In the genomic region with DNA sequence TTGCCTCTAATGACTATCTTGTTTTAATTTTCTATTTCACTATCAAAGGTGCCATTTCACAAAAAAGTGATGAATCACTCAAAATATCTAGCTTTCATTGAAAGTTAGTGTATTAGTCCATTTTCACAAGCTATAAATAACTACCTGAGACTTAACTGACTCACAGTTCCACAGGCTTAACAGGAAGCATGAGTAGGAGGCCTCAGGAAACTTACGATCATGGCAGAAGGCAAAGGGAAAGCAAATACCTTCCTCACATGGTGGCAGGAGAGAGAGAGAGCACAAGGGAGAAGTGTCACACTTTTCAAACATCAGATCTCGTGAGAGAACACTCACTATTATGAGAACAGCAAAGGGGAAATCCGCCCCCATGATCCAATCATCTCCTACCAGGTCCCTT, we compare ENCODE assay signal across 16 cellular contexts.
DNase-seq lines count a peak whose midpoint lies in the region; ATAC-seq, FAIRE-seq and TF ChIP-seq lines count a peak whose summit lies in the region.
"Had no signal": no experiment of that assay in that cellular context is flagged by ENCODE, and none has a peak within 500 bp of the region (broad histone marks: within the 10 kb centered on the region; RNA-seq: fewer than 3 reads in every experiment).

No MANE protein-coding gene starts in this region.

- H3K27me3 Mint-ChIP-seq in activated naive CD4-positive, alpha-beta T cell treated with anti-CD3 and anti-CD28 coated beads for 36 hours (ENCODE audit: low read depth), result no peaks in the 10 kb centered on the region
- H3K27me3 Mint-ChIP-seq in activated naive CD4-positive, alpha-beta T cell treated with anti-CD3 and anti-CD28 coated beads, Interleukin-2, amount 10 ng/mL, durations not matched to agents 7 days and 5 days, result no peaks in the 10 kb centered on the region
- H3K27me3 Mint-ChIP-seq in astrocyte (ENCODE audit: low read depth, unreplicated experiment) (no peaks in the 10 kb centered on the region), nephron progenitor cell (ENCODE audit: low read depth, poor library complexity) (no peaks in the 10 kb centered on the region)
- H3K27me3 Mint-ChIP-seq: activated CD4-positive, alpha-beta T cell treated with anti-CD3 and anti-CD28 coated beads, Interleukin-2, amount 10 ng/mL, durations not matched to agents 7 days and 5 days had no signal

- H3K9me3 Mint-ChIP-seq in activated naive CD4-positive, alpha-beta T cell treated with anti-CD3 and anti-CD28 coated beads for 36 hours, result peaks cover 2% of the 10 kb centered on the region
- H3K9me3 Mint-ChIP-seq in activated naive CD4-positive, alpha-beta T cell treated with anti-CD3 and anti-CD28 coated beads, Interleukin-2, amount 10 ng/mL, durations not matched to agents 7 days and 5 days, result no peaks in the 10 kb centered on the region
- H3K9me3 Mint-ChIP-seq in astrocyte (ENCODE audit: unreplicated experiment) (no peaks in the 10 kb centered on the region), nephron progenitor cell (no peaks in the 10 kb centered on the region)
- H3K9me3 Mint-ChIP-seq: activated CD4-positive, alpha-beta T cell treated with anti-CD3 and anti-CD28 coated beads, Interleukin-2, amount 10 ng/mL, durations not matched to agents 7 days and 5 days had no signal

- H3K9me3 ChIP-seq in astrocyte (ENCODE audit: insufficient read depth, low read depth, low read length), result no peaks in the 10 kb centered on the region
- H3K9me3 ChIP-seq: body of pancreas had no signal

- peaks cover 8% of the 10 kb centered on the region for H3K4me1 Mint-ChIP-seq in activated naive CD4-positive, alpha-beta T cell treated with anti-CD3 and anti-CD28 coated beads for 36 hours (ENCODE audit: low read depth)
- no peaks in the 10 kb centered on the region for H3K4me1 Mint-ChIP-seq in activated naive CD4-positive, alpha-beta T cell treated with anti-CD3 and anti-CD28 coated beads, Interleukin-2, amount 10 ng/mL, durations not matched to agents 7 days and 5 days
- H3K4me1 Mint-ChIP-seq in astrocyte (ENCODE audit: low read depth, unreplicated experiment) (peaks cover 25% of the 10 kb centered on the region), nephron progenitor cell (no peaks in the 10 kb centered on the region)

- no peak for ATAC-seq in HG02798 (IDR thresholded peaks at IDR 0.05; ENCODE audit: poor library complexity, unreplicated experiment)
- ATAC-seq: body of pancreas had no signal

- H3K4me3 ChIP-seq in astrocyte (ENCODE audit: insufficient read depth, low read depth, low read length), result no peak overlapping the region
- H3K4me3 ChIP-seq: body of pancreas had no signal

- H3K9ac ChIP-seq in astrocyte (ENCODE audit: low read length), result no peak overlapping the region

- H3K4me3 Mint-ChIP-seq in activated naive CD4-positive, alpha-beta T cell treated with anti-CD3 and anti-CD28 coated beads for 36 hours, result no peak overlapping the region
- no peak overlapping the region for H3K4me3 Mint-ChIP-seq in activated naive CD4-positive, alpha-beta T cell treated with anti-CD3 and anti-CD28 coated beads, Interleukin-2, amount 10 ng/mL, durations not matched to agents 7 days and 5 days
- H3K4me3 Mint-ChIP-seq in astrocyte (ENCODE audit: unreplicated experiment) (no peak overlapping the region), nephron progenitor cell (no peak overlapping the region)
- H3K4me3 Mint-ChIP-seq: activated CD4-positive, alpha-beta T cell treated with anti-CD3 and anti-CD28 coated beads, Interleukin-2, amount 10 ng/mL, durations not matched to agents 7 days and 5 days had no signal

- H3K36me3 ChIP-seq in astrocyte (ENCODE audit: insufficient read depth, low read length), result no peaks in the 10 kb centered on the region

- H3K4me2 ChIP-seq in astrocyte (ENCODE audit: low read length), result no peak overlapping the region

- H3K27ac ChIP-seq in astrocyte (ENCODE audit: low read depth, low read length), result no peak overlapping the region
- H3K27ac ChIP-seq: body of pancreas had no signal

- intact Hi-C loops in activated naive CD4-positive, alpha-beta T cell treated with anti-CD3 and anti-CD28 coated beads for 36 hours (cut with micrococcal nuclease), result loop anchor here (10.0 kb wide), 2 partner anchors 326 to 416 kb away; no protein-coding TSS in a partner anchor

- no peaks in the 10 kb centered on the region for H4K20me1 ChIP-seq in astrocyte (ENCODE audit: insufficient read depth, low read length)

- no peaks in the 10 kb centered on the region for H3K79me2 ChIP-seq in astrocyte (ENCODE audit: insufficient read depth, low read length)

- CTCF ChIA-PET in activated naive CD4-positive, alpha-beta T cell treated with anti-CD3 and anti-CD28 coated beads for 36 hours (lab: Charles Lee), result no interaction called here
- CTCF ChIA-PET in activated naive CD4-positive, alpha-beta T cell treated with anti-CD3 and anti-CD28 coated beads, Interleukin-2, amount 10 ng/mL, durations not matched to agents 7 days and 5 days (lab: Charles Lee), result no interaction called here

- DNase-seq in activated naive CD4-positive, alpha-beta T cell treated with anti-CD3 and anti-CD28 coated beads for 36 hours, result peak; percentile 6
- no peak for DNase-seq in activated naive CD4-positive, alpha-beta T cell treated with anti-CD3 and anti-CD28 coated beads, Interleukin-2, amount 10 ng/mL, durations not matched to agents 7 days and 5 days
- DNase-seq in LHCN-M2 (ENCODE audit: low read depth), result peak; percentile 52
- peak; percentile 67 for DNase-seq in astrocyte (ENCODE audit: low read depth)
- no peak for DNase-seq in nephron progenitor cell
- DNase-seq in activated CD8-positive, alpha-beta memory T cell treated with anti-CD3 and anti-CD28 coated beads, Interleukin-2, amount 50 U/mL, for 4 hours, result no peak
- DNase-seq in SKM-1 treated with dmso at 0.1 percent for 144 hours (lab: John Stamatoyannopoulos, UW; ENCODE audit: unreplicated experiment), result no peak
- DNase-seq: activated CD4-positive, alpha-beta T cell treated with anti-CD3 and anti-CD28 coated beads, Interleukin-2, amount 10 ng/mL, durations not matched to agents 7 days and 5 days; body of pancreas; effector CD8-positive, alpha-beta T cell; mesendoderm; NCI-H1417 treated with DMSO at 0.1 percent for 48 hours; NCI-H2227 treated with DMSO at 0.1 percent for 48 hours; stimulated activated naive CD4-positive, alpha-beta T cell treated with Interleukin-2 at 50 U/mL for 16 hours had no signal

- H3K4me1 ChIP-seq in astrocyte (ENCODE audit: insufficient read depth, low read length), result peaks cover 8% of the 10 kb centered on the region
- H3K4me1 ChIP-seq: body of pancreas had no signal

- no peak for TF ChIP-seq CTCF in astrocyte (IDR thresholded peaks at IDR 0.05; ENCODE audit: insufficient read depth, low read depth, low read length)
- no peak for TF ChIP-seq CTCF in nephron progenitor cell (IDR thresholded peaks at IDR 0.05)

- H3K36me3 Mint-ChIP-seq in activated naive CD4-positive, alpha-beta T cell treated with anti-CD3 and anti-CD28 coated beads for 36 hours (ENCODE audit: low read depth), result no peaks in the 10 kb centered on the region
- H3K36me3 Mint-ChIP-seq in activated naive CD4-positive, alpha-beta T cell treated with anti-CD3 and anti-CD28 coated beads, Interleukin-2, amount 10 ng/mL, durations not matched to agents 7 days and 5 days, result no peaks in the 10 kb centered on the region
- H3K36me3 Mint-ChIP-seq in astrocyte (ENCODE audit: low read depth, unreplicated experiment), result no peaks in the 10 kb centered on the region
- no peaks in the 10 kb centered on the region for H3K36me3 Mint-ChIP-seq in nephron progenitor cell (ENCODE audit: low read depth)

- peak; percentile 72 for FAIRE-seq in astrocyte (lab: Jason Lieb, UNC)
- FAIRE-seq: frontal cortex had no signal

- H3K27me3 ChIP-seq in astrocyte (ENCODE audit: insufficient read depth, low read length), result no peaks in the 10 kb centered on the region
- H3K27me3 ChIP-seq: body of pancreas had no signal

- H3K27ac Mint-ChIP-seq in activated naive CD4-positive, alpha-beta T cell treated with anti-CD3 and anti-CD28 coated beads for 36 hours, result no peak overlapping the region
- no peak overlapping the region for H3K27ac Mint-ChIP-seq in activated naive CD4-positive, alpha-beta T cell treated with anti-CD3 and anti-CD28 coated beads, Interleukin-2, amount 10 ng/mL, durations not matched to agents 7 days and 5 days
- peak overlapping the region; percentile 56 for H3K27ac Mint-ChIP-seq in astrocyte (ENCODE audit: unreplicated experiment)
- peak overlapping the region; percentile 46 for H3K27ac Mint-ChIP-seq in nephron progenitor cell
- H3K27ac Mint-ChIP-seq: activated CD4-positive, alpha-beta T cell treated with anti-CD3 and anti-CD28 coated beads, Interleukin-2, amount 10 ng/mL, durations not matched to agents 7 days and 5 days had no signal

- no peak overlapping the region for H2AFZ ChIP-seq in astrocyte (ENCODE audit: low read depth, low read length)

Comparison
In these comparisons a context has a peak if more than half of its experiments do, and no peak if none do; other contexts are left out.
1. DNase-seq: peak in activated naive CD4-positive, alpha-beta T cell treated with anti-CD3 and anti-CD28 coated beads for 36 hours (single experiment), LHCN-M2 (single experiment) and astrocyte (single experiment); none in activated naive CD4-positive, alpha-beta T cell treated with anti-CD3 and anti-CD28 coated beads, Interleukin-2, amount 10 ng/mL, durations not matched to agents 7 days and 5 days (single experiment), nephron progenitor cell (single experiment), activated CD8-positive, alpha-beta memory T cell treated with anti-CD3 and anti-CD28 coated beads, Interleukin-2, amount 50 U/mL, for 4 hours (single experiment) and SKM-1 treated with dmso at 0.1 percent for 144 hours (single experiment).
2. H3K27ac Mint-ChIP-seq: peak in astrocyte (single experiment) and nephron progenitor cell (single experiment); none in activated naive CD4-positive, alpha-beta T cell treated with anti-CD3 and anti-CD28 coated beads for 36 hours (single experiment) and activated naive CD4-positive, alpha-beta T cell treated with anti-CD3 and anti-CD28 coated beads, Interleukin-2, amount 10 ng/mL, durations not matched to agents 7 days and 5 days (single experiment).